1 cellular context compared by ENCODE assay signal in genomic region chr2:7931808-7932207, GRCh38.
TF ChIP-seq lines count a peak whose summit lies in the region.

No MANE protein-coding gene starts in this region.

TF ChIP-seq in GM23338, 12 proteins besides CTCF, POLR2A, EP300 and RAD21 (continued from another document):
- TF ChIP-seq, protein P1, sequence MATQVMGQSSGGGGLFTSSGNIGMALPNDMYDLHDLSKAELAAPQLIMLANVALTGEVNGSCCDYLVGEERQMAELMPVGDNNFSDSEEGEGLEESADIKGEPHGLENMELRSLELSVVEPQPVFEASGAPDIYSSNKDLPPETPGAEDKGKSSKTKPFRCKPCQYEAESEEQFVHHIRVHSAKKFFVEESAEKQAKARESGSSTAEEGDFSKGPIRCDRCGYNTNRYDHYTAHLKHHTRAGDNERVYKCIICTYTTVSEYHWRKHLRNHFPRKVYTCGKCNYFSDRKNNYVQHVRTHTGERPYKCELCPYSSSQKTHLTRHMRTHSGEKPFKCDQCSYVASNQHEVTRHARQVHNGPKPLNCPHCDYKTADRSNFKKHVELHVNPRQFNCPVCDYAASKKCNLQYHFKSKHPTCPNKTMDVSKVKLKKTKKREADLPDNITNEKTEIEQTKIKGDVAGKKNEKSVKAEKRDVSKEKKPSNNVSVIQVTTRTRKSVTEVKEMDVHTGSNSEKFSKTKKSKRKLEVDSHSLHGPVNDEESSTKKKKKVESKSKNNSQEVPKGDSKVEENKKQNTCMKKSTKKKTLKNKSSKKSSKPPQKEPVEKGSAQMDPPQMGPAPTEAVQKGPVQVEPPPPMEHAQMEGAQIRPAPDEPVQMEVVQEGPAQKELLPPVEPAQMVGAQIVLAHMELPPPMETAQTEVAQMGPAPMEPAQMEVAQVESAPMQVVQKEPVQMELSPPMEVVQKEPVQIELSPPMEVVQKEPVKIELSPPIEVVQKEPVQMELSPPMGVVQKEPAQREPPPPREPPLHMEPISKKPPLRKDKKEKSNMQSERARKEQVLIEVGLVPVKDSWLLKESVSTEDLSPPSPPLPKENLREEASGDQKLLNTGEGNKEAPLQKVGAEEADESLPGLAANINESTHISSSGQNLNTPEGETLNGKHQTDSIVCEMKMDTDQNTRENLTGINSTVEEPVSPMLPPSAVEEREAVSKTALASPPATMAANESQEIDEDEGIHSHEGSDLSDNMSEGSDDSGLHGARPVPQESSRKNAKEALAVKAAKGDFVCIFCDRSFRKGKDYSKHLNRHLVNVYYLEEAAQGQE (IDR thresholded peaks at IDR 0.05; ENCODE audit: unreplicated experiment): no peak
- no peak for TF ChIP-seq EZH2 (IDR thresholded peaks at IDR 0.05; ENCODE audit: low read depth, unreplicated experiment)
- TF ChIP-seq CREB1 (CRISPR knock-in tag; IDR thresholded peaks at IDR 0.05; ENCODE audit: low read depth): no peak
- no peak for TF ChIP-seq POLR2AphosphoS5 (IDR thresholded peaks at IDR 0.05; ENCODE audit: low read depth)
- no peak for TF ChIP-seq STAT1 (IDR thresholded peaks at IDR 0.05; ENCODE audit: unreplicated experiment)
- TF ChIP-seq ZNF331 (CRISPR knock-in tag; IDR thresholded peaks at IDR 0.05; ENCODE audit: low read depth): no peak
- TF ChIP-seq ZNF462 (CRISPR knock-in tag; IDR thresholded peaks at IDR 0.05): no peak
- no peak for TF ChIP-seq JUNB (IDR thresholded peaks at IDR 0.05; ENCODE audit: unreplicated experiment)
- TF ChIP-seq ZNF114 (CRISPR knock-in tag; IDR thresholded peaks at IDR 0.05): no peak
- no peak for TF ChIP-seq EZH2phosphoT487 (IDR thresholded peaks at IDR 0.05; ENCODE audit: unreplicated experiment)
- TF ChIP-seq, protein P2, sequence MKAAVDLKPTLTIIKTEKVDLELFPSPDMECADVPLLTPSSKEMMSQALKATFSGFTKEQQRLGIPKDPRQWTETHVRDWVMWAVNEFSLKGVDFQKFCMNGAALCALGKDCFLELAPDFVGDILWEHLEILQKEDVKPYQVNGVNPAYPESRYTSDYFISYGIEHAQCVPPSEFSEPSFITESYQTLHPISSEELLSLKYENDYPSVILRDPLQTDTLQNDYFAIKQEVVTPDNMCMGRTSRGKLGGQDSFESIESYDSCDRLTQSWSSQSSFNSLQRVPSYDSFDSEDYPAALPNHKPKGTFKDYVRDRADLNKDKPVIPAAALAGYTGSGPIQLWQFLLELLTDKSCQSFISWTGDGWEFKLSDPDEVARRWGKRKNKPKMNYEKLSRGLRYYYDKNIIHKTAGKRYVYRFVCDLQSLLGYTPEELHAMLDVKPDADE (IDR thresholded peaks at IDR 0.05): no peak
